ENCODE assay signal across 2 cellular contexts in the genomic region with DNA sequence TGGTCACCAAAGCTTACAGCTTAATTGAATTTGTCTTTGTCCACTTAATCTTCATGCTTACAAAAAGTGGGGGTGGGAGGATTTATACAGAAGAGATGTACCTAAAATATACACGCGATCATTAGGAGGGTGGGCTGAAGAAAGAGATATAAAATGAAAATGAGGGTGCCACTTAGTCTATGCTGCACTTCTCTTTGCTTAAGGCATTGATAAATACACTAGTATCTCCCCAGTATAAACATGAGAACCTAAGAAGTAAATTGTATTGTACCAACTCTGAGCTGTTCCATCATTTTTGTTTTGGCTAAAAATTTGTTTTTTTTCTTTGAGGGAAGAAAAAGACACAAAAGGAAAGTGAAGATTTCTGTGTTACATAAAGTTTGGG.
TF ChIP-seq lines count a peak whose summit lies in the region.

No MANE protein-coding gene starts in this region.

TF ChIP-seq in IMR-90, 13 proteins besides CTCF, POLR2A, EP300 and RAD21:
- no peak for TF ChIP-seq NFE2L2 (IDR thresholded peaks at IDR 0.05; ENCODE audit: low read depth, low read length)
- TF ChIP-seq CHD1 (IDR thresholded peaks at IDR 0.05; ENCODE audit: low read depth, low read length), result no peak
- no peak for TF ChIP-seq SMC3 (IDR thresholded peaks at IDR 0.05; ENCODE audit: low read depth, low read length)
- no peak for TF ChIP-seq CEBPB (IDR thresholded peaks at IDR 0.05; ENCODE audit: low read depth, low read length)
- TF ChIP-seq RCOR1 (IDR thresholded peaks at IDR 0.05; ENCODE audit: insufficient replicate concordance, low read length), result no peak
- TF ChIP-seq RFX5 (IDR thresholded peaks at IDR 0.05; ENCODE audit: low read depth, low read length), result no peak
- TF ChIP-seq MXI1 (IDR thresholded peaks at IDR 0.05; ENCODE audit: borderline replicate concordance, low read depth, low read length), result no peak
- TF ChIP-seq, protein P1, sequence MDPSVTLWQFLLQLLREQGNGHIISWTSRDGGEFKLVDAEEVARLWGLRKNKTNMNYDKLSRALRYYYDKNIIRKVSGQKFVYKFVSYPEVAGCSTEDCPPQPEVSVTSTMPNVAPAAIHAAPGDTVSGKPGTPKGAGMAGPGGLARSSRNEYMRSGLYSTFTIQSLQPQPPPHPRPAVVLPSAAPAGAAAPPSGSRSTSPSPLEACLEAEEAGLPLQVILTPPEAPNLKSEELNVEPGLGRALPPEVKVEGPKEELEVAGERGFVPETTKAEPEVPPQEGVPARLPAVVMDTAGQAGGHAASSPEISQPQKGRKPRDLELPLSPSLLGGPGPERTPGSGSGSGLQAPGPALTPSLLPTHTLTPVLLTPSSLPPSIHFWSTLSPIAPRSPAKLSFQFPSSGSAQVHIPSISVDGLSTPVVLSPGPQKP (IDR thresholded peaks at IDR 0.05; ENCODE audit: borderline replicate concordance, low read depth, low read length), result no peak

TF ChIP-seq in K562, 482 proteins besides CTCF, POLR2A, EP300 and RAD21:
- TF ChIP-seq, protein P2, sequence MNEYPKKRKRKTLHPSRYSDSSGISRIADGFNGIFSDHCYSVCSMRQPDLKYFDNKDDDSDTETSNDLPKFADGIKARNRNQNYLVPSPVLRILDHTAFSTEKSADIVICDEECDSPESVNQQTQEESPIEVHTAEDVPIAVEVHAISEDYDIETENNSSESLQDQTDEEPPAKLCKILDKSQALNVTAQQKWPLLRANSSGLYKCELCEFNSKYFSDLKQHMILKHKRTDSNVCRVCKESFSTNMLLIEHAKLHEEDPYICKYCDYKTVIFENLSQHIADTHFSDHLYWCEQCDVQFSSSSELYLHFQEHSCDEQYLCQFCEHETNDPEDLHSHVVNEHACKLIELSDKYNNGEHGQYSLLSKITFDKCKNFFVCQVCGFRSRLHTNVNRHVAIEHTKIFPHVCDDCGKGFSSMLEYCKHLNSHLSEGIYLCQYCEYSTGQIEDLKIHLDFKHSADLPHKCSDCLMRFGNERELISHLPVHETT (CRISPR knock-in tag; conservative IDR thresholded peaks at IDR 0.05 in 1 of 2, IDR thresholded peaks at IDR 0.05 in 1 of 2), result no peak
- TF ChIP-seq, protein P3, sequence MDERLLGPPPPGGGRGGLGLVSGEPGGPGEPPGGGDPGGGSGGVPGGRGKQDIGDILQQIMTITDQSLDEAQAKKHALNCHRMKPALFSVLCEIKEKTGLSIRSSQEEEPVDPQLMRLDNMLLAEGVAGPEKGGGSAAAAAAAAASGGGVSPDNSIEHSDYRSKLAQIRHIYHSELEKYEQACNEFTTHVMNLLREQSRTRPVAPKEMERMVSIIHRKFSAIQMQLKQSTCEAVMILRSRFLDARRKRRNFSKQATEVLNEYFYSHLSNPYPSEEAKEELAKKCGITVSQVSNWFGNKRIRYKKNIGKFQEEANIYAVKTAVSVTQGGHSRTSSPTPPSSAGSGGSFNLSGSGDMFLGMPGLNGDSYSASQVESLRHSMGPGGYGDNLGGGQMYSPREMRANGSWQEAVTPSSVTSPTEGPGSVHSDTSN (CRISPR knock-in tag; IDR thresholded peaks at IDR 0.05; ENCODE audit: low read depth), result no peak
- TF ChIP-seq, protein P3 (tag; conservative IDR thresholded peaks at IDR 0.05; ENCODE audit: low read depth), result 0 out of 2 replicates have a peak, but pooled peaks have one; percentile 1
- TF ChIP-seq ZBTB1 (CRISPR knock-in tag; IDR thresholded peaks at IDR 0.05; ENCODE audit: borderline replicate concordance, low read depth) (no peak), ZC3H11A (IDR thresholded peaks at IDR 0.05; ENCODE audit: low read depth, low read length) (no peak)
- TF ChIP-seq, protein P4, sequence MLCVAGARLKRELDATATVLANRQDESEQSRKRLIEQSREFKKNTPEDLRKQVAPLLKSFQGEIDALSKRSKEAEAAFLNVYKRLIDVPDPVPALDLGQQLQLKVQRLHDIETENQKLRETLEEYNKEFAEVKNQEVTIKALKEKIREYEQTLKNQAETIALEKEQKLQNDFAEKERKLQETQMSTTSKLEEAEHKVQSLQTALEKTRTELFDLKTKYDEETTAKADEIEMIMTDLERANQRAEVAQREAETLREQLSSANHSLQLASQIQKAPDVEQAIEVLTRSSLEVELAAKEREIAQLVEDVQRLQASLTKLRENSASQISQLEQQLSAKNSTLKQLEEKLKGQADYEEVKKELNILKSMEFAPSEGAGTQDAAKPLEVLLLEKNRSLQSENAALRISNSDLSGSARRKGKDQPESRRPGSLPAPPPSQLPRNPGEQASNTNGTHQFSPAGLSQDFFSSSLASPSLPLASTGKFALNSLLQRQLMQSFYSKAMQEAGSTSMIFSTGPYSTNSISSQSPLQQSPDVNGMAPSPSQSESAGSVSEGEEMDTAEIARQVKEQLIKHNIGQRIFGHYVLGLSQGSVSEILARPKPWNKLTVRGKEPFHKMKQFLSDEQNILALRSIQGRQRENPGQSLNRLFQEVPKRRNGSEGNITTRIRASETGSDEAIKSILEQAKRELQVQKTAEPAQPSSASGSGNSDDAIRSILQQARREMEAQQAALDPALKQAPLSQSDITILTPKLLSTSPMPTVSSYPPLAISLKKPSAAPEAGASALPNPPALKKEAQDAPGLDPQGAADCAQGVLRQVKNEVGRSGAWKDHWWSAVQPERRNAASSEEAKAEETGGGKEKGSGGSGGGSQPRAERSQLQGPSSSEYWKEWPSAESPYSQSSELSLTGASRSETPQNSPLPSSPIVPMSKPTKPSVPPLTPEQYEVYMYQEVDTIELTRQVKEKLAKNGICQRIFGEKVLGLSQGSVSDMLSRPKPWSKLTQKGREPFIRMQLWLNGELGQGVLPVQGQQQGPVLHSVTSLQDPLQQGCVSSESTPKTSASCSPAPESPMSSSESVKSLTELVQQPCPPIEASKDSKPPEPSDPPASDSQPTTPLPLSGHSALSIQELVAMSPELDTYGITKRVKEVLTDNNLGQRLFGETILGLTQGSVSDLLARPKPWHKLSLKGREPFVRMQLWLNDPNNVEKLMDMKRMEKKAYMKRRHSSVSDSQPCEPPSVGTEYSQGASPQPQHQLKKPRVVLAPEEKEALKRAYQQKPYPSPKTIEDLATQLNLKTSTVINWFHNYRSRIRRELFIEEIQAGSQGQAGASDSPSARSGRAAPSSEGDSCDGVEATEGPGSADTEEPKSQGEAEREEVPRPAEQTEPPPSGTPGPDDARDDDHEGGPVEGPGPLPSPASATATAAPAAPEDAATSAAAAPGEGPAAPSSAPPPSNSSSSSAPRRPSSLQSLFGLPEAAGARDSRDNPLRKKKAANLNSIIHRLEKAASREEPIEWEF (CRISPR knock-in tag; IDR thresholded peaks at IDR 0.05), result peak; percentile 1; the same call in 1 of the 2 replicates
- TF ChIP-seq, protein P5, sequence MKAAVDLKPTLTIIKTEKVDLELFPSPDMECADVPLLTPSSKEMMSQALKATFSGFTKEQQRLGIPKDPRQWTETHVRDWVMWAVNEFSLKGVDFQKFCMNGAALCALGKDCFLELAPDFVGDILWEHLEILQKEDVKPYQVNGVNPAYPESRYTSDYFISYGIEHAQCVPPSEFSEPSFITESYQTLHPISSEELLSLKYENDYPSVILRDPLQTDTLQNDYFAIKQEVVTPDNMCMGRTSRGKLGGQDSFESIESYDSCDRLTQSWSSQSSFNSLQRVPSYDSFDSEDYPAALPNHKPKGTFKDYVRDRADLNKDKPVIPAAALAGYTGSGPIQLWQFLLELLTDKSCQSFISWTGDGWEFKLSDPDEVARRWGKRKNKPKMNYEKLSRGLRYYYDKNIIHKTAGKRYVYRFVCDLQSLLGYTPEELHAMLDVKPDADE (conservative IDR thresholded peaks at IDR 0.05; ENCODE audit: control insufficient read depth, low read depth, low read length), result no peak
- TF ChIP-seq, protein P6, sequence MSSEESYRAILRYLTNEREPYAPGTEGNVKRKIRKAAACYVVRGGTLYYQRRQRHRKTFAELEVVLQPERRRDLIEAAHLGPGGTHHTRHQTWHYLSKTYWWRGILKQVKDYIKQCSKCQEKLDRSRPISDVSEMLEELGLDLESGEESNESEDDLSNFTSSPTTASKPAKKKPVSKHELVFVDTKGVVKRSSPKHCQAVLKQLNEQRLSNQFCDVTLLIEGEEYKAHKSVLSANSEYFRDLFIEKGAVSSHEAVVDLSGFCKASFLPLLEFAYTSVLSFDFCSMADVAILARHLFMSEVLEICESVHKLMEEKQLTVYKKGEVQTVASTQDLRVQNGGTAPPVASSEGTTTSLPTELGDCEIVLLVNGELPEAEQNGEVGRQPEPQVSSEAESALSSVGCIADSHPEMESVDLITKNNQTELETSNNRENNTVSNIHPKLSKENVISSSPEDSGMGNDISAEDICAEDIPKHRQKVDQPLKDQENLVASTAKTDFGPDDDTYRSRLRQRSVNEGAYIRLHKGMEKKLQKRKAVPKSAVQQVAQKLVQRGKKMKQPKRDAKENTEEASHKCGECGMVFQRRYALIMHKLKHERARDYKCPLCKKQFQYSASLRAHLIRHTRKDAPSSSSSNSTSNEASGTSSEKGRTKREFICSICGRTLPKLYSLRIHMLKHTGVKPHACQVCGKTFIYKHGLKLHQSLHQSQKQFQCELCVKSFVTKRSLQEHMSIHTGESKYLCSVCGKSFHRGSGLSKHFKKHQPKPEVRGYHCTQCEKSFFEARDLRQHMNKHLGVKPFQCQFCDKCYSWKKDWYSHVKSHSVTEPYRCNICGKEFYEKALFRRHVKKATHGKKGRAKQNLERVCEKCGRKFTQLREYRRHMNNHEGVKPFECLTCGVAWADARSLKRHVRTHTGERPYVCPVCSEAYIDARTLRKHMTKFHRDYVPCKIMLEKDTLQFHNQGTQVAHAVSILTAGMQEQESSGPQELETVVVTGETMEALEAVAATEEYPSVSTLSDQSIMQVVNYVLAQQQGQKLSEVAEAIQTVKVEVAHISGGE (CRISPR knock-in tag; IDR thresholded peaks at IDR 0.05), result peak in 1 of 3 experiments; percentile 89; a peak in 2 of 6 replicates
